ENCODE assay signal across 9 cellular contexts in the genomic region with DNA sequence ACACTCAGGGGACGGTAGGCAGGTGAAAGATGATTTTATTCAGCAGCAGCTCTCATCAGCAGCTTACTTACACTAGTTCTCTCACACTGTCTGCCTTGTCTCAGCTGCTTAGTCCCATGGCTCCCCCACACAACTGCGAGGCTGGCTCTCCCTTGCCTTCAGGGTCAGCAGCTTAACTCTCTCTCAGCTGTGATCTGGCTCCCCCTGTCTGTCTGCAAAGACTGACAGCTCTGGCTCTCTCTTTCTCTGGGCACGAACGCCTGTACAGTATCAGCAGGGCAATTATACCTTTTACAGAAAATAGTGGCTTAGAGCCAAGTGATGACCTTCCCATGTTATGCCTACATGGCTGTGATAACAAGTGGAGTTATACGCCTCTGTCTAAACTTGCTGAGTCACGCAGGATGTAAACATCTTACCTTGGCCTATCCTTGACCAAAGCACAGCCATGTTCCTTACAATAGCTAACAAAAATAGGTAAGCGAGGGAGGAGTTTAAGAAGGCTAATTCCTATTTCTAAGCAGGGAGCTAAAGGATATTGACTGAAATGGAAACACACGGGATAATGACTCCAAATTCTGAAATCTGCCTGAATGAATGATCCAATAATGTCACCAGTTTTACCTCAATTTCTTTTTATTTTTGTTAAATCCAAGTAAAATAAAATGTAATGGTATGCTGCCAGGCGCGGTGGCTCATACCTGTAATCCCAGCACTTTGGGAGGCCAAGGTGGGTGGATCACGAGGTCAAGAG. TPM values are rescaled to one million over a fixed set of nuclear protein-coding genes. Genes with fewer than 3 reads are reported as not detected.
DNase-seq lines count a peak whose midpoint lies in the region; ATAC-seq and TF ChIP-seq lines count a peak whose summit lies in the region.
"Had no signal": no experiment of that assay in that cellular context is flagged by ENCODE, and none has a peak within 500 bp of the region (broad histone marks: within the 10 kb centered on the region; RNA-seq: fewer than 3 reads in every experiment).

No MANE protein-coding gene starts in this region.

- peaks cover 24 to 33% (median 26%) of the 10 kb centered on the region in 4 donors for H3K4me1 ChIP-seq in esophagus muscularis mucosa

- no peaks in the 10 kb centered on the region for H3K27me3 ChIP-seq in esophagus muscularis mucosa
- H3K27me3 ChIP-seq: neutrophil had no signal

- no peaks in the 10 kb centered on the region for H3K9me3 Mint-ChIP-seq in activated CD8-positive, alpha-beta T cell treated with anti-CD3 and anti-CD28 coated beads, Interleukin-2, amount 10 ng/mL, durations not matched to agents 7 days and 5 days (ENCODE audit: insufficient read depth)

- H3K27ac ChIP-seq in esophagus muscularis mucosa (replicated peaks in 1 of 4): no peak overlapping the region

- CTCF ChIA-PET in activated CD8-positive, alpha-beta T cell treated with anti-CD3 and anti-CD28 coated beads, Interleukin-2, amount 10 ng/mL, durations not matched to agents 7 days and 5 days (lab: Charles Lee): interaction anchor here (0.5 to 2.3 kb wide), 32 partner anchors 8 to 573 kb away, joined by 3 to 15 read pairs (median 4); partner anchors contain the start of genes DCTN5, EARS2, PALB2 and UBFD1

- no peak for TF ChIP-seq POLR2A in esophagus muscularis mucosa (IDR thresholded peaks at IDR 0.05; ENCODE audit: low read depth)

- H3K36me3 ChIP-seq in esophagus muscularis mucosa: peaks cover 2 to 36% (median 25%) of the 10 kb centered on the region in 4 donors

- POLR2A ChIA-PET in activated CD8-positive, alpha-beta T cell treated with anti-CD3 and anti-CD28 coated beads, Interleukin-2, amount 10 ng/mL, durations not matched to agents 7 days and 5 days (lab: Charles Lee): interaction anchor here (0.9 to 1.4 kb wide), 3 partner anchors 36 to 44 kb away, joined by 3 to 5 read pairs (median 4); partner anchors contain the start of genes DCTN5, EARS2, PALB2 and UBFD1

- peaks cover 17% of the 10 kb centered on the region for H3K36me3 Mint-ChIP-seq in activated CD8-positive, alpha-beta T cell treated with anti-CD3 and anti-CD28 coated beads, Interleukin-2, amount 10 ng/mL, durations not matched to agents 7 days and 5 days (ENCODE audit: low read depth)

- ATAC-seq in activated CD8-positive, alpha-beta T cell treated with anti-CD3 and anti-CD28 coated beads, Interleukin-2, amount 10 ng/mL, durations not matched to agents 7 days and 5 days: no peak
- no peak for ATAC-seq in GM18498 (IDR thresholded peaks at IDR 0.05; ENCODE audit: unreplicated experiment)

- H3K4me3 Mint-ChIP-seq in activated CD8-positive, alpha-beta T cell treated with anti-CD3 and anti-CD28 coated beads, Interleukin-2, amount 10 ng/mL, durations not matched to agents 7 days and 5 days: no peak overlapping the region

- H3K9me3 ChIP-seq in esophagus muscularis mucosa: no peaks in the 10 kb centered on the region
- H3K9me3 ChIP-seq: neutrophil had no signal

- intact Hi-C loops in esophagus muscularis mucosa (cut with DNase I): loop anchor here (5.0 kb wide), 1 partner anchor 40 kb away; the partner anchor contains the start of genes EARS2 and UBFD1

- no peak for TF ChIP-seq CTCF in esophagus muscularis mucosa (IDR thresholded peaks at IDR 0.05)

- 78% methylated on average over 11 of the region's 11 CpGs for WGBS in esophagus muscularis mucosa

- H3K27ac Mint-ChIP-seq in activated CD8-positive, alpha-beta T cell treated with anti-CD3 and anti-CD28 coated beads, Interleukin-2, amount 10 ng/mL, durations not matched to agents 7 days and 5 days: peak overlapping the region; percentile 60

- peak; percentile 1 for DNase-seq in DMS153 (lab: John Stamatoyannopoulos, UW)
- DNase-seq in DMS153 treated with DMSO at 0.1 percent for 48 hours (lab: John Stamatoyannopoulos, UW; ENCODE audit: unreplicated experiment): no peak
- peak; percentile 24 for DNase-seq in NCI-H1694 treated with DMSO at 0.1 percent for 48 hours (lab: John Stamatoyannopoulos, UW)
- peak; percentile 44 for DNase-seq in activated CD8-positive, alpha-beta T cell treated with anti-CD3 and anti-CD28 coated beads, Interleukin-2, amount 10 ng/mL, durations not matched to agents 7 days and 5 days
- peak; percentile 23 for DNase-seq in iPS DF 19.7 (ENCODE audit: low read depth, low spot score)
- no peak for DNase-seq in esophagus muscularis mucosa (ENCODE audit: extremely low spot score)
- DNase-seq in AG08395 (ENCODE audit: low spot score): no peak

- no peaks in the 10 kb centered on the region for H3K27me3 Mint-ChIP-seq in activated CD8-positive, alpha-beta T cell treated with anti-CD3 and anti-CD28 coated beads, Interleukin-2, amount 10 ng/mL, durations not matched to agents 7 days and 5 days (ENCODE audit: low read depth)

- peaks cover 27% of the 10 kb centered on the region for H3K4me1 Mint-ChIP-seq in activated CD8-positive, alpha-beta T cell treated with anti-CD3 and anti-CD28 coated beads, Interleukin-2, amount 10 ng/mL, durations not matched to agents 7 days and 5 days (ENCODE audit: low read depth)

- no peak for TF ChIP-seq EP300 in esophagus muscularis mucosa (IDR thresholded peaks at IDR 0.05)

- H3K4me3 ChIP-seq in esophagus muscularis mucosa: peak overlapping the region in 1 of 4 donors; percentile 99

RNA-seq across cellular contexts. Expression of gene NDUFAB1, which starts 1.1 kb away (rescaled TPM):
- total RNA-seq in activated CD8-positive, alpha-beta T cell treated with anti-CD3 and anti-CD28 coated beads, Interleukin-2, amount 10 ng/mL, durations not matched to agents 7 days and 5 days: 100 to 1,000 TPM; 100 to 105 TPM
- total RNA-seq in esophagus muscularis mucosa: 100 to 1,000 TPM in 1 of 4 donors, 10 to 100 TPM in 3; 76.6 to 115 (median 84.4) TPM

RNA-seq across cellular contexts. Expression of gene UBFD1, which starts 39.7 kb away (rescaled TPM):
- 10 to 100 TPM; 40.2 to 46.3 TPM for total RNA-seq in activated CD8-positive, alpha-beta T cell treated with anti-CD3 and anti-CD28 coated beads, Interleukin-2, amount 10 ng/mL, durations not matched to agents 7 days and 5 days
- 10 to 100 TPM; 39.1 to 86.8 (median 65.5) TPM for total RNA-seq in esophagus muscularis mucosa

RNA-seq across cellular contexts. Expression of gene EARS2, which starts 40.0 kb away (rescaled TPM):
- 10 to 100 TPM; 16.3 to 16.4 TPM for total RNA-seq in activated CD8-positive, alpha-beta T cell treated with anti-CD3 and anti-CD28 coated beads, Interleukin-2, amount 10 ng/mL, durations not matched to agents 7 days and 5 days
- 10 to 100 TPM; 14.2 to 24.4 (median 18.2) TPM for total RNA-seq in esophagus muscularis mucosa

RNA-seq across cellular contexts. Expression of gene PALB2, which starts 43.9 kb away (rescaled TPM):
- 10 to 100 TPM; 22.7 to 26.1 TPM for total RNA-seq in activated CD8-positive, alpha-beta T cell treated with anti-CD3 and anti-CD28 coated beads, Interleukin-2, amount 10 ng/mL, durations not matched to agents 7 days and 5 days
- total RNA-seq in esophagus muscularis mucosa: 10 to 100 TPM in 1 of 4 donors, 1 to 10 TPM in 3; 6.9 to 13.3 (median 8.6) TPM

RNA-seq across cellular contexts. Expression of gene DCTN5, which starts 44.1 kb away (rescaled TPM):
- 10 to 100 TPM; 71.9 to 72.6 TPM for total RNA-seq in activated CD8-positive, alpha-beta T cell treated with anti-CD3 and anti-CD28 coated beads, Interleukin-2, amount 10 ng/mL, durations not matched to agents 7 days and 5 days
- total RNA-seq in esophagus muscularis mucosa: 10 to 100 TPM; 31.1 to 50.7 (median 37.0) TPM

Comparison
In these comparisons a context has a peak if more than half of its experiments do, and no peak if none do; other contexts are left out.
1. DNase-seq: peak in DMS153 (single experiment), NCI-H1694 treated with DMSO at 0.1 percent for 48 hours (single experiment), activated CD8-positive, alpha-beta T cell treated with anti-CD3 and anti-CD28 coated beads, Interleukin-2, amount 10 ng/mL, durations not matched to agents 7 days and 5 days (single experiment) and iPS DF 19.7 (single experiment); none in DMS153 treated with DMSO at 0.1 percent for 48 hours (single experiment), esophagus muscularis mucosa (single experiment) and AG08395 (single experiment).